1 cellular context compared by ENCODE assay signal in genomic region chr20:33981964-33982363, GRCh38.
A peak's percentile ranks its signal among the peaks of the same experiment; 100 is the strongest.
TF ChIP-seq lines count a peak whose summit lies in the region.

No MANE protein-coding gene starts in this region.

TF ChIP-seq in HEK293, 187 proteins besides CTCF, POLR2A, EP300 and RAD21:
- TF ChIP-seq, protein P1, sequence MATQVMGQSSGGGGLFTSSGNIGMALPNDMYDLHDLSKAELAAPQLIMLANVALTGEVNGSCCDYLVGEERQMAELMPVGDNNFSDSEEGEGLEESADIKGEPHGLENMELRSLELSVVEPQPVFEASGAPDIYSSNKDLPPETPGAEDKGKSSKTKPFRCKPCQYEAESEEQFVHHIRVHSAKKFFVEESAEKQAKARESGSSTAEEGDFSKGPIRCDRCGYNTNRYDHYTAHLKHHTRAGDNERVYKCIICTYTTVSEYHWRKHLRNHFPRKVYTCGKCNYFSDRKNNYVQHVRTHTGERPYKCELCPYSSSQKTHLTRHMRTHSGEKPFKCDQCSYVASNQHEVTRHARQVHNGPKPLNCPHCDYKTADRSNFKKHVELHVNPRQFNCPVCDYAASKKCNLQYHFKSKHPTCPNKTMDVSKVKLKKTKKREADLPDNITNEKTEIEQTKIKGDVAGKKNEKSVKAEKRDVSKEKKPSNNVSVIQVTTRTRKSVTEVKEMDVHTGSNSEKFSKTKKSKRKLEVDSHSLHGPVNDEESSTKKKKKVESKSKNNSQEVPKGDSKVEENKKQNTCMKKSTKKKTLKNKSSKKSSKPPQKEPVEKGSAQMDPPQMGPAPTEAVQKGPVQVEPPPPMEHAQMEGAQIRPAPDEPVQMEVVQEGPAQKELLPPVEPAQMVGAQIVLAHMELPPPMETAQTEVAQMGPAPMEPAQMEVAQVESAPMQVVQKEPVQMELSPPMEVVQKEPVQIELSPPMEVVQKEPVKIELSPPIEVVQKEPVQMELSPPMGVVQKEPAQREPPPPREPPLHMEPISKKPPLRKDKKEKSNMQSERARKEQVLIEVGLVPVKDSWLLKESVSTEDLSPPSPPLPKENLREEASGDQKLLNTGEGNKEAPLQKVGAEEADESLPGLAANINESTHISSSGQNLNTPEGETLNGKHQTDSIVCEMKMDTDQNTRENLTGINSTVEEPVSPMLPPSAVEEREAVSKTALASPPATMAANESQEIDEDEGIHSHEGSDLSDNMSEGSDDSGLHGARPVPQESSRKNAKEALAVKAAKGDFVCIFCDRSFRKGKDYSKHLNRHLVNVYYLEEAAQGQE (tag by site-specific recombination; IDR thresholded peaks at IDR 0.05) = peak; percentile 91
- no peak for TF ChIP-seq MEIS1 (CRISPR knock-in tag; IDR thresholded peaks at IDR 0.05; ENCODE audit: borderline replicate concordance)
